Comparison of ENCODE assay signal across 28 cellular contexts in genomic region chr6:68497927-68498326, GRCh38.
DNase-seq lines count a peak whose midpoint lies in the region; ATAC-seq, FAIRE-seq and TF ChIP-seq lines count a peak whose summit lies in the region.
"Had no signal": no experiment of that assay in that cellular context is flagged by ENCODE, and none has a peak within 500 bp of the region (broad histone marks: within the 10 kb centered on the region; RNA-seq: fewer than 3 reads in every experiment).

No MANE protein-coding gene starts in this region.

- H3K4me3 Mint-ChIP-seq in astrocyte (ENCODE audit: unreplicated experiment) = no peak overlapping the region
- H3K4me3 Mint-ChIP-seq: activated CD4-positive, alpha-beta T cell treated with anti-CD3 and anti-CD28 coated beads, Interleukin-2, amount 10 ng/mL, durations not matched to agents 7 days and 5 days; activated naive CD8-positive, alpha-beta T cell; WTC11 had no signal

- in situ Hi-C loops in ACHN (cut with HindIII; ENCODE audit: low pct_ligation_motif_present, low pct_unique_long_range_greater_than_20kb, low sequenced_read_pairs) = no loop called here

- no peaks in the 10 kb centered on the region for H3K4me1 Mint-ChIP-seq in astrocyte (ENCODE audit: low read depth, unreplicated experiment)
- H3K4me1 Mint-ChIP-seq: activated CD4-positive, alpha-beta T cell treated with anti-CD3 and anti-CD28 coated beads, Interleukin-2, amount 10 ng/mL, durations not matched to agents 7 days and 5 days; WTC11 had no signal

- H3K36me3 Mint-ChIP-seq in astrocyte (ENCODE audit: low read depth, unreplicated experiment) = no peaks in the 10 kb centered on the region
- H3K36me3 Mint-ChIP-seq: activated naive CD8-positive, alpha-beta T cell had no signal

- H3K9me3 ChIP-seq in astrocyte (ENCODE audit: insufficient read depth, low read depth, low read length) (no peaks in the 10 kb centered on the region), small intestine (ENCODE audit: control insufficient read depth, low read depth) (peaks cover 6% of the 10 kb centered on the region)

- DNase-seq in HT1080 (ENCODE audit: low read depth) = peak; percentile 5
- DNase-seq in astrocyte (ENCODE audit: low read depth) = peak; percentile 39
- peak; percentile 17 for DNase-seq in fibroblast of mammary gland (ENCODE audit: low read depth)
- peak; percentile 7 for DNase-seq in retinal pigment epithelial cell (ENCODE audit: low read depth)
- no peak for DNase-seq in NCI-H2029 (lab: John Stamatoyannopoulos, UW)
- no peak for DNase-seq in small intestine
- DNase-seq in ACHN = no peak
- DNase-seq: activated CD4-positive, alpha-beta T cell treated with anti-CD3 and anti-CD28 coated beads, Interleukin-2, amount 10 ng/mL, durations not matched to agents 7 days and 5 days; activated effector memory CD4-positive, alpha-beta T cell treated with Interleukin-2 at 50 U/mL for 16 hours; anterior cingulate cortex; C1 segment of cervical spinal cord; COR-L47; dermis blood vessel endothelial cell; esophagus squamous epithelium; IMR-90; left ventricle myocardium superior; NCI-H1048; NCI-H510A treated with DMSO at 0.1 percent for 48 hours; right cardiac atrium; RPMI8226; stimulated activated CD4-positive, alpha-beta T cell treated with anti-CD3 and anti-CD28 coated beads, Interleukin-12 subunit alpha, Interleukin-12 subunit beta, amount 100 ng/mL, for 4 hours; stimulated activated CD4-positive, alpha-beta T cell treated with anti-CD3 and anti-CD28 coated beads, Interleukin-2, amount 100 ng/mL, for 48 hours had no signal

- no peak for FAIRE-seq in astrocyte (lab: Jason Lieb, UNC)
- no peak for FAIRE-seq in small intestine (lab: Jason Lieb, UNC)
- FAIRE-seq: GM12891, keratinocyte had no signal

- no peak overlapping the region for H3K9ac ChIP-seq in astrocyte (ENCODE audit: low read length)

- H3K27ac ChIP-seq in astrocyte (ENCODE audit: low read depth, low read length) (no peak overlapping the region), small intestine (ENCODE audit: low read depth in 1 of 2, low read length in 1 of 2) (no peak overlapping the region)
- H3K27ac ChIP-seq: esophagus squamous epithelium had no signal

- no peak overlapping the region for H3K27ac Mint-ChIP-seq in astrocyte (ENCODE audit: unreplicated experiment)
- H3K27ac Mint-ChIP-seq: activated CD4-positive, alpha-beta T cell treated with anti-CD3 and anti-CD28 coated beads, Interleukin-2, amount 10 ng/mL, durations not matched to agents 7 days and 5 days; activated naive CD8-positive, alpha-beta T cell; WTC11 had no signal

- no peaks in the 10 kb centered on the region for H3K27me3 ChIP-seq in astrocyte (ENCODE audit: insufficient read depth, low read length)
- H3K27me3 ChIP-seq in small intestine (ENCODE audit: control insufficient read depth in 2 of 2, insufficient read depth in 2 of 2, low read length in 2 of 2) = no peaks in the 10 kb centered on the region
- H3K27me3 ChIP-seq: esophagus squamous epithelium had no signal

- H4K20me1 ChIP-seq in astrocyte (ENCODE audit: insufficient read depth, low read length) = no peaks in the 10 kb centered on the region

- no peaks in the 10 kb centered on the region for H3K9me3 Mint-ChIP-seq in astrocyte (ENCODE audit: unreplicated experiment)

- H3K36me3 ChIP-seq in astrocyte (ENCODE audit: insufficient read depth, low read length) (no peaks in the 10 kb centered on the region), small intestine (ENCODE audit: control insufficient read depth in 2 of 2, insufficient read depth in 2 of 2, low read length in 2 of 2) (no peaks in the 10 kb centered on the region)
- H3K36me3 ChIP-seq: esophagus squamous epithelium had no signal

- peaks cover 2% of the 10 kb centered on the region for H3K27me3 Mint-ChIP-seq in astrocyte (ENCODE audit: low read depth, unreplicated experiment)
- H3K27me3 Mint-ChIP-seq: activated CD4-positive, alpha-beta T cell treated with anti-CD3 and anti-CD28 coated beads, Interleukin-2, amount 10 ng/mL, durations not matched to agents 7 days and 5 days; activated naive CD8-positive, alpha-beta T cell had no signal

- WGBS in small intestine, 3 donors = 76 to 88% (median 86%) methylated on average over 1 of the region's 1 CpG

- H2AFZ ChIP-seq in astrocyte (ENCODE audit: low read depth, low read length) = no peak overlapping the region

- no peak for TF ChIP-seq CTCF in astrocyte (IDR thresholded peaks at IDR 0.05; ENCODE audit: insufficient read depth, low read depth, low read length)
- no peak for TF ChIP-seq CTCF in fibroblast of mammary gland (conservative IDR thresholded peaks at IDR 0.05; ENCODE audit: control insufficient read depth, insufficient read depth, low read depth, low read length)
- no peak for TF ChIP-seq CTCF in retinal pigment epithelial cell (conservative IDR thresholded peaks at IDR 0.05; ENCODE audit: low read depth, low read length)

- no peak overlapping the region for H3K4me2 ChIP-seq in astrocyte (ENCODE audit: low read length)

- no peaks in the 10 kb centered on the region for H3K79me2 ChIP-seq in astrocyte (ENCODE audit: insufficient read depth, low read length)

- no peaks in the 10 kb centered on the region for H3K4me1 ChIP-seq in astrocyte (ENCODE audit: insufficient read depth, low read length)
- H3K4me1 ChIP-seq in small intestine (ENCODE audit: control insufficient read depth in 2 of 2, insufficient read depth in 1 of 2, low read depth in 1 of 2, low read length in 1 of 2) = no peaks in the 10 kb centered on the region
- H3K4me1 ChIP-seq: esophagus squamous epithelium had no signal

- H3K4me3 ChIP-seq in astrocyte (ENCODE audit: insufficient read depth, low read depth, low read length) (no peak overlapping the region), fibroblast of mammary gland (ENCODE audit: control insufficient read depth, low read depth, low read length) (no peak overlapping the region), retinal pigment epithelial cell (ENCODE audit: low read length) (no peak overlapping the region), small intestine (ENCODE audit: low read depth in 1 of 2, low read length in 2 of 2) (no peak overlapping the region)
- H3K4me3 ChIP-seq: esophagus squamous epithelium had no signal

- no peak for ATAC-seq in GM19328 (IDR thresholded peaks at IDR 0.05; ENCODE audit: unreplicated experiment)
- ATAC-seq: HCT116, left ventricle myocardium superior, right cardiac atrium, WTC11 had no signal

Comparison
In these comparisons a context has a peak if more than half of its experiments do, and no peak if none do; other contexts are left out.
1. DNase-seq: peak in HT1080 (single experiment), astrocyte (single experiment), fibroblast of mammary gland (single experiment) and retinal pigment epithelial cell (single experiment); none in NCI-H2029 (single experiment), small intestine (single experiment) and ACHN (single experiment).